Comparison of ENCODE assay signal across 24 cellular contexts in genomic region chr20:48583171-48583570, GRCh38.
"Had no signal": no experiment of that assay in that cellular context is flagged by ENCODE, and none has a peak within 500 bp of the region (broad histone marks: within the 10 kb centered on the region; RNA-seq: fewer than 3 reads in every experiment).

No MANE protein-coding gene starts in this region.

- H3K9me3 ChIP-seq: left lung, ovary, prostate gland, spleen, suprapubic skin, thoracic aorta, tibial artery, upper lobe of right lung had no signal

- DNase-seq: hippocampal formation; left colon; left lung; mesendoderm; naive B cell; natural killer cell; retina; small intestine; stimulated activated CD4-positive, alpha-beta T cell treated with anti-CD3 and anti-CD28 coated beads, Interleukin-4, amount 100 ng/mL, for 24 hours; stimulated activated naive CD4-positive, alpha-beta T cell; trophoblast cell; upper lobe of right lung had no signal

- H3K36me3 ChIP-seq: left lung, ovary, prostate gland, spleen, suprapubic skin, thoracic aorta, tibial artery, upper lobe of right lung had no signal

- H3K36me3 Mint-ChIP-seq: mesothelial cell of epicardium; naive B cell; natural killer cell; stimulated activated effector memory CD8-positive, alpha-beta T cell treated with anti-CD3 and anti-CD28 coated beads, Interleukin-12 subunit alpha, Interleukin-12 subunit beta, amount 100 ng/mL, for 72 hours had no signal

- FAIRE-seq: keratinocyte, small intestine, urothelium cell line had no signal

- H3K4me1 Mint-ChIP-seq: stimulated activated effector memory CD8-positive, alpha-beta T cell treated with anti-CD3 and anti-CD28 coated beads, Interleukin-12 subunit alpha, Interleukin-12 subunit beta, amount 100 ng/mL, for 72 hours had no signal

- H3K4me3 ChIP-seq: left lung, lung, ovary, prostate gland, spleen, suprapubic skin, thoracic aorta, tibial artery, upper lobe of right lung had no signal

- H3K9me3 Mint-ChIP-seq: natural killer cell; stimulated activated effector memory CD8-positive, alpha-beta T cell treated with anti-CD3 and anti-CD28 coated beads, Interleukin-12 subunit alpha, Interleukin-12 subunit beta, amount 100 ng/mL, for 72 hours; stimulated activated naive CD8-positive, alpha-beta T cell treated with anti-CD3 and anti-CD28 coated beads, Interleukin-15, Interleukin-2, amounts not matched to agents 100 ng/mL and 50 ng/mL, for 24 hours had no signal

- H3K4me1 ChIP-seq: left lung, prostate gland, spleen, suprapubic skin, tibial artery, upper lobe of right lung had no signal

- H3K27ac ChIP-seq: left lung, ovary, prostate gland, spleen, suprapubic skin, thoracic aorta, tibial artery, upper lobe of right lung had no signal

- H3K4me3 Mint-ChIP-seq: mesothelial cell of epicardium; natural killer cell; stimulated activated effector memory CD8-positive, alpha-beta T cell treated with anti-CD3 and anti-CD28 coated beads, Interleukin-12 subunit alpha, Interleukin-12 subunit beta, amount 100 ng/mL, for 72 hours; stimulated activated naive CD8-positive, alpha-beta T cell treated with anti-CD3 and anti-CD28 coated beads, Interleukin-15, Interleukin-2, amounts not matched to agents 100 ng/mL and 50 ng/mL, for 24 hours had no signal

- H3K27ac Mint-ChIP-seq: mesothelial cell of epicardium; naive B cell; natural killer cell; stimulated activated effector memory CD8-positive, alpha-beta T cell treated with anti-CD3 and anti-CD28 coated beads, Interleukin-12 subunit alpha, Interleukin-12 subunit beta, amount 100 ng/mL, for 72 hours; stimulated activated naive CD8-positive, alpha-beta T cell treated with anti-CD3 and anti-CD28 coated beads, Interleukin-15, Interleukin-2, amounts not matched to agents 100 ng/mL and 50 ng/mL, for 24 hours had no signal
